In genomic region chr19:8973501-8974091, GRCh38 we compare ENCODE assay signal across 14 cellular contexts. TPM values are rescaled to one million over a fixed set of nuclear protein-coding genes. Genes with fewer than 3 reads are reported as not detected.
DNase-seq lines count a peak whose midpoint lies in the region; ATAC-seq, FAIRE-seq and TF ChIP-seq lines count a peak whose summit lies in the region.
"Had no signal": no experiment of that assay in that cellular context is flagged by ENCODE, and none has a peak within 500 bp of the region (broad histone marks: within the 10 kb centered on the region; RNA-seq: fewer than 3 reads in every experiment).

No MANE protein-coding gene starts in this region.

- H3K4me2 ChIP-seq in K562 (ENCODE audit: insufficient read depth, low read length) (no peak overlapping the region), trophoblast cell (ENCODE audit: low read length) (no peak overlapping the region)

- BruUV-seq in K562 (replicated peaks; lab: Mats Ljungman, UMichigan): no TSS peak

- H4K91ac ChIP-seq in trophoblast cell (ENCODE audit: low read depth, low read length): no peak overlapping the region

- CTCF ChIA-PET in activated CD4-positive, alpha-beta memory T cell treated with anti-CD3 and anti-CD28 coated beads for 36 hours (lab: Charles Lee): no interaction called here
- CTCF ChIA-PET in activated CD4-positive, alpha-beta memory T cell treated with anti-CD3 and anti-CD28 coated beads, Interleukin-2, amount 10 ng/mL, durations not matched to agents 7 days and 5 days (lab: Charles Lee): no interaction called here
- CTCF ChIA-PET in K562 (lab: Yijun Ruan, JAX; ENCODE audit: low intra/inter-chr PET ratio): interaction anchor here (0.6 kb wide), 1 partner anchor 11 kb away, joined by 3 read pairs; no protein-coding TSS in a partner anchor

- no peaks in the 10 kb centered on the region for H3K9me1 ChIP-seq in K562 (ENCODE audit: control insufficient read depth, insufficient read depth, low read length)

- H3K27me3 ChIP-seq in K562 (ENCODE audit: control insufficient read depth in 2 of 2, insufficient read depth in 2 of 2, low read length in 2 of 2): no peaks in the 10 kb centered on the region
- H3K27me3 ChIP-seq in trophoblast cell (ENCODE audit: insufficient read depth, low read length): no peaks in the 10 kb centered on the region
- no peaks in the 10 kb centered on the region for H3K27me3 ChIP-seq in tibial artery

- H2AFZ ChIP-seq in K562 (ENCODE audit: low read depth, low read length) (no peak overlapping the region), trophoblast cell (ENCODE audit: insufficient read depth, low read length, poor library complexity) (no peak overlapping the region)

- TF ChIP-seq RAD21 in K562 (CRISPR knock-in tag; conservative IDR thresholded peaks at IDR 0.05 in 1 of 2, IDR thresholded peaks at IDR 0.05 in 1 of 2): no peak

- TF ChIP-seq CTCF in K562 (IDR thresholded peaks at IDR 0.05 in 2 of 3, conservative IDR thresholded peaks at IDR 0.05 in 1 of 3; ENCODE audit: insufficient read depth in 2 of 3, low read depth in 1 of 3, low read length in 3 of 3) (no peak), tibial artery (IDR thresholded peaks at IDR 0.05) (no peak), CD14-positive monocyte (IDR thresholded peaks at IDR 0.05) (no peak)

- H3K9me3 Mint-ChIP-seq in activated CD4-positive, alpha-beta memory T cell treated with anti-CD3 and anti-CD28 coated beads for 36 hours: peaks cover 9% of the 10 kb centered on the region
- H3K9me3 Mint-ChIP-seq in activated CD4-positive, alpha-beta memory T cell treated with anti-CD3 and anti-CD28 coated beads, Interleukin-2, amount 10 ng/mL, durations not matched to agents 7 days and 5 days: peaks cover 14% of the 10 kb centered on the region
- H3K9me3 Mint-ChIP-seq in CD14-positive monocyte: peaks cover 0 to 17% (median 4%) of the 10 kb centered on the region in 7 donors

- H3K4me3 Mint-ChIP-seq in activated CD4-positive, alpha-beta memory T cell treated with anti-CD3 and anti-CD28 coated beads for 36 hours: no peak overlapping the region
- H3K4me3 Mint-ChIP-seq in activated CD4-positive, alpha-beta memory T cell treated with anti-CD3 and anti-CD28 coated beads, Interleukin-2, amount 10 ng/mL, durations not matched to agents 7 days and 5 days: no peak overlapping the region
- H3K4me3 Mint-ChIP-seq in CD14-positive monocyte: no peak overlapping the region

- H4K8ac ChIP-seq in trophoblast cell (ENCODE audit: low read depth, low read length): no peak overlapping the region

- POLR2A ChIA-PET in activated CD4-positive, alpha-beta memory T cell treated with anti-CD3 and anti-CD28 coated beads for 36 hours (lab: Charles Lee): no interaction called here
- POLR2A ChIA-PET in activated CD4-positive, alpha-beta memory T cell treated with anti-CD3 and anti-CD28 coated beads, Interleukin-2, amount 10 ng/mL, durations not matched to agents 7 days and 5 days (lab: Charles Lee): no interaction called here
- POLR2A ChIA-PET in K562 (lab: Yijun Ruan, JAX): no interaction called here

- no peak overlapping the region for H2AK5ac ChIP-seq in trophoblast cell (ENCODE audit: low read length)

- FAIRE-seq in K562 (lab: Jason Lieb, UNC): peak; percentile 86

- H3K36me3 ChIP-seq in K562 (ENCODE audit: control insufficient read depth, insufficient read depth, low read length) (no peaks in the 10 kb centered on the region), trophoblast cell (ENCODE audit: control insufficient read depth in 1 of 2, insufficient read depth in 2 of 2, low read length in 2 of 2) (no peaks in the 10 kb centered on the region), tibial artery (no peaks in the 10 kb centered on the region)

- H2BK12ac ChIP-seq in trophoblast cell (ENCODE audit: low read length): no peak overlapping the region

- H3K27ac Mint-ChIP-seq in activated CD4-positive, alpha-beta memory T cell treated with anti-CD3 and anti-CD28 coated beads for 36 hours: no peak overlapping the region
- no peak overlapping the region for H3K27ac Mint-ChIP-seq in activated CD4-positive, alpha-beta memory T cell treated with anti-CD3 and anti-CD28 coated beads, Interleukin-2, amount 10 ng/mL, durations not matched to agents 7 days and 5 days
- H3K27ac Mint-ChIP-seq in CD14-positive monocyte: no peak overlapping the region

- H3K36me3 Mint-ChIP-seq in activated CD4-positive, alpha-beta memory T cell treated with anti-CD3 and anti-CD28 coated beads for 36 hours: no peaks in the 10 kb centered on the region
- H3K36me3 Mint-ChIP-seq in activated CD4-positive, alpha-beta memory T cell treated with anti-CD3 and anti-CD28 coated beads, Interleukin-2, amount 10 ng/mL, durations not matched to agents 7 days and 5 days (ENCODE audit: low read depth): no peaks in the 10 kb centered on the region
- no peaks in the 10 kb centered on the region for H3K36me3 Mint-ChIP-seq in CD14-positive monocyte

- no peak overlapping the region for H4K12ac ChIP-seq in trophoblast cell (ENCODE audit: low read depth, low read length)

- H3K18ac ChIP-seq in trophoblast cell (ENCODE audit: low read length): no peak overlapping the region

- WGBS in K562 (ENCODE audit: insufficient coverage, low coverage, missing lambda C conversion rate): 5% methylated on average over 5 of the region's 5 CpGs
- no CpG with 5 or more reads among the region's 5 CpGs for WGBS in trophoblast cell (ENCODE audit: extremely low coverage, insufficient coverage, insufficient read length)

- H3K79me1 ChIP-seq in trophoblast cell (ENCODE audit: low read length): no peaks in the 10 kb centered on the region

- in situ Hi-C loops in K562 (cut with MboI): no loop called here

- H3K27me3 Mint-ChIP-seq in activated CD4-positive, alpha-beta memory T cell treated with anti-CD3 and anti-CD28 coated beads for 36 hours: peaks cover 17% of the 10 kb centered on the region
- no peaks in the 10 kb centered on the region for H3K27me3 Mint-ChIP-seq in activated CD4-positive, alpha-beta memory T cell treated with anti-CD3 and anti-CD28 coated beads, Interleukin-2, amount 10 ng/mL, durations not matched to agents 7 days and 5 days
- H3K27me3 Mint-ChIP-seq in CD14-positive monocyte (ENCODE audit: low read depth in 3 of 3): peaks cover 0 to 2% (median 0%) of the 10 kb centered on the region in 3 donors

- DNase-seq in activated CD4-positive, alpha-beta memory T cell treated with anti-CD3 and anti-CD28 coated beads for 36 hours: peak; percentile 8
- DNase-seq in activated CD4-positive, alpha-beta memory T cell treated with anti-CD3 and anti-CD28 coated beads, Interleukin-2, amount 10 ng/mL, durations not matched to agents 7 days and 5 days: no peak
- DNase-seq in NAMALWA (ENCODE audit: low spot score) (peak; percentile 3), K562 (ENCODE audit: extremely low read depth in 1 of 4, low spot score in 3 of 4) (peak; percentile 32 to 46 (median 40)), trophoblast cell (peak; percentile 13 to 61), tibial artery (no peak), NCI-H524 (lab: John Stamatoyannopoulos, UW) (no peak), CD14-positive monocyte (ENCODE audit: low spot score) (no peak)
- DNase-seq: activated effector memory CD4-positive, alpha-beta T cell treated with anti-CD3 and anti-CD28 coated beads, Interleukin-2, amount 50 U/mL, for 16 hours; AML-193; caudate nucleus; NCI-H1105 treated with DMSO at 0.1 percent for 48 hours; NCI-H69 had no signal

- intact Hi-C loops in activated CD4-positive, alpha-beta memory T cell treated with anti-CD3 and anti-CD28 coated beads for 36 hours (cut with micrococcal nuclease): no loop called here
- intact Hi-C loops in K562 (cut with micrococcal nuclease) (no loop called here), tibial artery (cut with DNase I; ENCODE audit: low total_unique reads) (no loop called here), CD14-positive monocyte (cut with micrococcal nuclease) (no loop called here)

- no peak overlapping the region for H2BK5ac ChIP-seq in trophoblast cell (ENCODE audit: low read depth, low read length, poor library complexity)

- H3K4me3 ChIP-seq in K562 (no peak overlapping the region), trophoblast cell (ENCODE audit: low read depth, low read length) (no peak overlapping the region), tibial artery (no peak overlapping the region)

- TF ChIP-seq EP300 in K562 (IDR thresholded peaks at IDR 0.05; ENCODE audit: low read length): no peak

- H3K27ac ChIP-seq in K562 (ENCODE audit: extremely low read depth, low read depth, low read length) (no peak overlapping the region), trophoblast cell (ENCODE audit: low read depth, low read length) (no peak overlapping the region), tibial artery (no peak overlapping the region)

- H3K4ac ChIP-seq in trophoblast cell (ENCODE audit: low read depth, low read length): no peak overlapping the region

- no peak overlapping the region for H3K14ac ChIP-seq in trophoblast cell (ENCODE audit: low read length)

- TF ChIP-seq POLR2A in K562 (conservative IDR thresholded peaks at IDR 0.05): no peak

- H3K9ac ChIP-seq in K562 (ENCODE audit: insufficient read depth in 1 of 2, low read depth in 2 of 2, low read length in 2 of 2) (no peak overlapping the region), trophoblast cell (ENCODE audit: low read length) (no peak overlapping the region)

- ATAC-seq in K562: peak; percentile 61; the same call in 2 of the 3 replicates
- ATAC-seq: activated CD4-positive, CD25-positive, alpha-beta regulatory T cell treated with anti-CD3 and anti-CD28 coated beads, Interleukin-2, amount 50 U/mL, for 24 hours had no signal

- no peak overlapping the region for H3K23ac ChIP-seq in trophoblast cell (ENCODE audit: low read length)

- no peaks in the 10 kb centered on the region; the same call in 2 of the 3 replicates for H3K79me2 ChIP-seq in K562 (ENCODE audit: control insufficient read depth, insufficient read depth, low read length)
- H3K79me2 ChIP-seq in trophoblast cell (ENCODE audit: control insufficient read depth, insufficient read depth, low read length, poor library complexity): no peaks in the 10 kb centered on the region

- H3K4me1 Mint-ChIP-seq in activated CD4-positive, alpha-beta memory T cell treated with anti-CD3 and anti-CD28 coated beads for 36 hours (ENCODE audit: low read depth): no peaks in the 10 kb centered on the region
- no peaks in the 10 kb centered on the region for H3K4me1 Mint-ChIP-seq in activated CD4-positive, alpha-beta memory T cell treated with anti-CD3 and anti-CD28 coated beads, Interleukin-2, amount 10 ng/mL, durations not matched to agents 7 days and 5 days
- no peaks in the 10 kb centered on the region for H3K4me1 Mint-ChIP-seq in CD14-positive monocyte

- H3K9me3 ChIP-seq in K562 (replicated peaks; ENCODE audit: control insufficient read depth, insufficient read depth, low read depth, low read length): no peaks in the 10 kb centered on the region
- H3K9me3 ChIP-seq in trophoblast cell (ENCODE audit: insufficient read depth, low read depth, low read length): peaks cover 51% of the 10 kb centered on the region
- peaks cover 0 to 3% (median 0%) of the 10 kb centered on the region in 3 donors for H3K9me3 ChIP-seq in tibial artery

- no peaks in the 10 kb centered on the region for H3K4me1 ChIP-seq in K562 (replicated peaks in 1 of 2; ENCODE audit: control insufficient read depth in 2 of 2, insufficient read depth in 2 of 2, low read length in 2 of 2)
- H3K4me1 ChIP-seq in trophoblast cell (ENCODE audit: control insufficient read depth in 1 of 2, insufficient read depth in 2 of 2, low read length in 2 of 2): no peaks in the 10 kb centered on the region
- no peaks in the 10 kb centered on the region for H3K4me1 ChIP-seq in tibial artery

- peaks cover 5% of the 10 kb centered on the region; the same call in 1 of the 2 replicates for H4K20me1 ChIP-seq in K562 (replicated peaks; ENCODE audit: control insufficient read depth, insufficient read depth, low read length)

- no peak overlapping the region for H2BK120ac ChIP-seq in trophoblast cell (ENCODE audit: insufficient read depth, low read length, poor library complexity)

RNA-seq across cellular contexts. Expression of gene MUC16, which starts 36.6 kb away (rescaled TPM):
- not detected for total RNA-seq in activated CD4-positive, alpha-beta memory T cell treated with anti-CD3 and anti-CD28 coated beads for 36 hours
- under 1 TPM; under 0.01 to 0.03 TPM for total RNA-seq in activated CD4-positive, alpha-beta memory T cell treated with anti-CD3 and anti-CD28 coated beads, Interleukin-2, amount 10 ng/mL, durations not matched to agents 7 days and 5 days
- 0.04 TPM in 1 of 2 replicates, not detected in the other for total RNA-seq in K562 (2011; cell fraction: chromatin; rRNA removed; ENCODE audit: low replicate concordance)
- not detected in 2 replicates for total RNA-seq in K562 (2011; cell fraction: nucleolus; rRNA removed)
- total RNA-seq in K562 (2011; cell fraction: nucleoplasm; rRNA removed): not detected in 2 replicates
- total RNA-seq in K562 (2014; rRNA removed): not detected in 2 replicates
- total RNA-seq in K562 (2014; rRNA removed; fragmentation: Illumina TruSeq; extraction: Trizol): not detected in 2 replicates
- not detected in 2 replicates for total RNA-seq in K562 (2015; rRNA removed; fragmentation: Illumina TruSeq; extraction: Trizol)
- total RNA-seq in K562 (2021): not detected in 2 replicates
- polyA plus RNA-seq in K562 (2011; rRNA removed): not detected in 2 replicates
- polyA plus RNA-seq in K562 (2011; cell fraction: cytosol; rRNA removed): not detected in 2 replicates
- polyA plus RNA-seq in K562 (2011; cell fraction: nucleus; rRNA removed): not detected in 2 replicates
- not detected in 2 replicates for polyA plus RNA-seq in K562 (2012)
- not detected in 2 replicates for polyA plus RNA-seq in K562 (2014; fragmentation: Illumina TruSeq; extraction: Trizol)
- polyA plus RNA-seq in K562 (2014; fragmentation: Nextera tagmentation; extraction: Ambion mirVana): not detected
- polyA plus RNA-seq in K562 (2014; rRNA removed): not detected in 2 replicates
- under 0.01 TPM in 1 of 2 replicates, not detected in the other for polyA minus RNA-seq in K562 (2011; rRNA and poly(A)+ RNA removed)
- polyA minus RNA-seq in K562 (2011; cell fraction: cytosol; rRNA and poly(A)+ RNA removed): 0.18 TPM in 1 of 2 replicates, not detected in the other
- polyA minus RNA-seq in K562 (2011; cell fraction: nucleus; rRNA and poly(A)+ RNA removed): under 0.01 TPM in 2 replicates
- polyA plus RNA-seq in trophoblast cell (2013): 0.08 and 0.10 TPM in 2 replicates
- not detected for polyA plus RNA-seq in CD14-positive monocyte

Comparison
In these comparisons a context has a peak if more than half of its experiments do, and no peak if none do; other contexts are left out.
1. DNase-seq: peak in activated CD4-positive, alpha-beta memory T cell treated with anti-CD3 and anti-CD28 coated beads for 36 hours (single experiment), NAMALWA (single experiment), K562 (4 of 4) and trophoblast cell (2 of 2); none in activated CD4-positive, alpha-beta memory T cell treated with anti-CD3 and anti-CD28 coated beads, Interleukin-2, amount 10 ng/mL, durations not matched to agents 7 days and 5 days (single experiment), tibial artery (0 of 2), NCI-H524 (0 of 2) and CD14-positive monocyte (single experiment).